8 cellular contexts compared by ENCODE assay signal in genomic region chr2:198296665-198297308, GRCh38.
A peak's percentile ranks its signal among the peaks of the same experiment; 100 is the strongest.
DNase-seq lines count a peak whose midpoint lies in the region; ATAC-seq and TF ChIP-seq lines count a peak whose summit lies in the region.

No MANE protein-coding gene starts in this region.

- H3K4me1 Mint-ChIP-seq in chondrocyte (ENCODE audit: low read depth) = no peaks in the 10 kb centered on the region

- H3K4me3 Mint-ChIP-seq in chondrocyte (ENCODE audit: unreplicated experiment) = no peak overlapping the region

- no peak overlapping the region for H3K27ac Mint-ChIP-seq in chondrocyte (ENCODE audit: unreplicated experiment)

- no peak overlapping the region for H3K4me3 ChIP-seq in AG10803 (ENCODE audit: low read length)

- H3K36me3 Mint-ChIP-seq in chondrocyte (ENCODE audit: low read depth) = no peaks in the 10 kb centered on the region

- H3K9me3 Mint-ChIP-seq in chondrocyte (ENCODE audit: low read depth) = no peaks in the 10 kb centered on the region

- H3K27me3 Mint-ChIP-seq in chondrocyte (ENCODE audit: low read depth) = peaks cover 41% of the 10 kb centered on the region

- DNase-seq in AG10803 (ENCODE audit: low read depth) (peak; percentile 34), NCI-H2171 treated with DMSO at 0.1 percent for 48 hours (lab: John Stamatoyannopoulos, UW) (peak; percentile 77), chondrocyte (ENCODE audit: low spot score) (no peak), left kidney (ENCODE audit: low read depth, low spot score) (peak; percentile 92)
- peak; percentile 45 for DNase-seq in activated CD4-positive, CD25-positive, alpha-beta regulatory T cell treated with anti-CD3 and anti-CD28 coated beads, Interleukin-2, amount 50 U/mL, for 72 hours
- DNase-seq in stimulated activated CD4-positive, alpha-beta T cell treated with anti-CD3 and anti-CD28 coated beads, TNF-alpha, amount 100 ng/mL, for 24 hours (ENCODE audit: low read depth in 3 of 3) = peak; percentile 16 to 45 (median 36)

- ATAC-seq in GM18867 (IDR thresholded peaks at IDR 0.05; ENCODE audit: unreplicated experiment) = peak; percentile 86
- ATAC-seq in HG03066 (IDR thresholded peaks at IDR 0.05; ENCODE audit: low read depth, unreplicated experiment) = peak; percentile 91

- peak; percentile 73 for TF ChIP-seq CTCF in AG10803 (conservative IDR thresholded peaks at IDR 0.05; ENCODE audit: low read length)
- TF ChIP-seq CTCF in chondrocyte (IDR thresholded peaks at IDR 0.05) = peak; percentile 91
